ENCODE assay signal across 26 cellular contexts in the genomic region with DNA sequence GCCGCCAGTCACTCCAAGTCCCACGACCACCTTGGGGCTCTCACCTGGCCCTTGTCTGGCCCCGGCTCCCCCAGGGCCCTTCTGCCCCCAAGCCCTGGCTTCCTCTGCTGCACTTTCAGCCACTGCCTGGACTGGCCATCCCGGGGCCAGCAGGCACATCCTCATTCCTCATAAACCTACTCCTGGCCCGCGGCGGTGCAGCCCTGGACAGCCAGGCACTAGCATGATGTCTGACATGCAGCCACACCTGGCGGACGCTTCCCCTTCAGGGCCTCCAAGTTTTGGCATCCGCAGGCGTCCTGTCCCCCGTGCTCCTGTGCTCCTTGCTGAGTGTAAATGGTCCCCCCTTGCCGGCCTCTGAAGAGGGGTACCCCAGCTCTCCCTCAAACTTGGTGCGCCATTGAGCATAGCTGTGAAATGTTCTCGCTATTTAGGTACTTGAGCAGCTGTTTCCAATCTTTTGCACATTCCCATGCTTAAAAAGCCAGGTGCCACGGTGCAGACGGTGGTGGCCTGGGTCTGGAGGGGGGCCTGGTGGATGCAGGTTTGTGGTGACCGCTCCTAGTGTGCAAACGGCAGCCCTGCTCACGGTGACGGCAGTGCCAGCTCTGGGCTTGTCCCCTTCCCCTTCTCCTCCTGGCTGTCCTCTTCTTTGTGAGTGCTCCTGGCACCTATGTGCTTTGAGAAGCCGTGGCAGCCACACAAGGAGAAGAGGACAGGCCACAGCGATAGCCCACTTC.
A peak's percentile ranks its signal among the peaks of the same experiment; 100 is the strongest.
DNase-seq lines count a peak whose midpoint lies in the region; ATAC-seq and TF ChIP-seq lines count a peak whose summit lies in the region.
"Had no signal": no experiment of that assay in that cellular context is flagged by ENCODE, and none has a peak within 500 bp of the region (broad histone marks: within the 10 kb centered on the region; RNA-seq: fewer than 3 reads in every experiment).

No MANE protein-coding gene starts in this region.

- POLR2A ChIA-PET in SK-N-SH (lab: Yijun Ruan, JAX): no interaction called here

- H3K4me2 ChIP-seq in SK-N-SH: no peak overlapping the region
- H3K4me2 ChIP-seq: KMS-11 had no signal

- ATAC-seq in left ventricle myocardium superior: peak; percentile 14
- ATAC-seq in left cardiac atrium: no peak
- ATAC-seq in natural killer cell treated with Interleukin-12 subunit alpha and Interleukin-12 subunit beta and Interleukin-15 and Interleukin-18, amount 100 ng/mL, for 72 hours: no peak
- ATAC-seq in stimulated activated naive CD8-positive, alpha-beta T cell treated with anti-CD3 and anti-CD28 coated beads, Interleukin-15, amount 100 ng/mL, for 72 hours: no peak
- ATAC-seq: activated CD8-positive, alpha-beta T cell treated with anti-CD3 and anti-CD28 coated beads, Interleukin-2, amount 10 ng/mL, durations not matched to agents 7 days and 5 days; naive thymus-derived CD4-positive, alpha-beta T cell; Panc1 had no signal

- TF ChIP-seq RAD21 in SK-N-SH (IDR thresholded peaks at IDR 0.05; ENCODE audit: low read length): no peak

- no peaks in the 10 kb centered on the region for H3K36me3 ChIP-seq in SK-N-SH (replicated peaks in 1 of 2; ENCODE audit: control insufficient read depth in 1 of 2, insufficient read depth in 2 of 2, low read length in 1 of 2)
- H3K36me3 ChIP-seq: breast epithelium had no signal

- no peak for TF ChIP-seq EP300 in SK-N-SH (IDR thresholded peaks at IDR 0.05; ENCODE audit: borderline replicate concordance in 1 of 2, low read depth in 1 of 2, low read length in 1 of 2)

- H2AFZ ChIP-seq in SK-N-SH (ENCODE audit: low read depth): no peak overlapping the region

- H3K9me2 ChIP-seq in SK-N-SH: no peaks in the 10 kb centered on the region

- no peaks in the 10 kb centered on the region for H3F3A ChIP-seq in SK-N-SH (replicated peaks; ENCODE audit: insufficient read depth)

- no peaks in the 10 kb centered on the region for H3K9me3 Mint-ChIP-seq in natural killer cell treated with Interleukin-12 subunit alpha and Interleukin-12 subunit beta and Interleukin-15 and Interleukin-18, amount 100 ng/mL, for 72 hours
- no peaks in the 10 kb centered on the region for H3K9me3 Mint-ChIP-seq in stimulated activated naive CD8-positive, alpha-beta T cell treated with anti-CD3 and anti-CD28 coated beads, Interleukin-15, amount 100 ng/mL, for 72 hours
- H3K9me3 Mint-ChIP-seq: naive thymus-derived CD4-positive, alpha-beta T cell; type B pancreatic cell had no signal

- no peaks in the 10 kb centered on the region for H3K36me3 Mint-ChIP-seq in natural killer cell treated with Interleukin-12 subunit alpha and Interleukin-12 subunit beta and Interleukin-15 and Interleukin-18, amount 100 ng/mL, for 72 hours

- no peaks in the 10 kb centered on the region for H3K4me1 ChIP-seq in SK-N-SH (ENCODE audit: control insufficient read depth in 1 of 2, insufficient read depth in 2 of 2, low read depth in 1 of 2, low read length in 1 of 2)
- H3K4me1 ChIP-seq: breast epithelium had no signal

- DNase-seq in left ventricle myocardium superior: no peak
- no peak for DNase-seq in left cardiac atrium
- DNase-seq in coronary artery (ENCODE audit: low spot score): peak; percentile 69
- no peak for DNase-seq in natural killer cell treated with Interleukin-12 subunit alpha and Interleukin-12 subunit beta and Interleukin-15 and Interleukin-18, amount 100 ng/mL, for 72 hours (ENCODE audit: low spot score)
- no peak for DNase-seq in stimulated activated naive CD8-positive, alpha-beta T cell treated with anti-CD3 and anti-CD28 coated beads, Interleukin-15, amount 100 ng/mL, for 72 hours
- DNase-seq in kidney glomerular epithelial cell (lab: John Stamatoyannopoulos, UW): no peak
- no peak for DNase-seq in SK-N-SH
- DNase-seq: activated CD4-positive, CD25-positive, alpha-beta regulatory T cell treated with anti-CD3 and anti-CD28 coated beads, Interleukin-2, amount 50 U/mL, for 72 hours; activated CD8-positive, alpha-beta T cell treated with anti-CD3 and anti-CD28 coated beads, Interleukin-2, amount 10 ng/mL, durations not matched to agents 7 days and 5 days; activated gamma-delta T cell treated with Interleukin-2 at 50 U/mL for 16 hours; amniotic stem cell; C1 segment of cervical spinal cord; DND-41; esophagus squamous epithelium; hypothalamus; naive thymus-derived CD4-positive, alpha-beta T cell; NCI-H1436; NCI-H2081 treated with DMSO at 0.1 percent for 48 hours; NCI-H226; NCI-H69; SIG-M5; small intestine had no signal

- H3K9ac ChIP-seq in SK-N-SH: no peak overlapping the region
- H3K9ac ChIP-seq: KMS-11 had no signal

- no peaks in the 10 kb centered on the region for H4K20me1 ChIP-seq in SK-N-SH (ENCODE audit: insufficient read depth)

- no peaks in the 10 kb centered on the region for H3K79me2 ChIP-seq in SK-N-SH (ENCODE audit: insufficient read depth)

- intact Hi-C loops in left ventricle myocardium superior (cut with micrococcal nuclease): no loop called here
- intact Hi-C loops in left cardiac atrium (cut with DNase I): loop anchor here in 1 of 2 donors (5.0 to 10.0 kb wide), 2 partner anchors 39 to 466 kb away; no protein-coding TSS in a partner anchor

- H3K27ac ChIP-seq in coronary artery (no peak overlapping the region), SK-N-SH (ENCODE audit: low read depth in 2 of 2, low read length in 1 of 2) (no peak overlapping the region)
- H3K27ac ChIP-seq: breast epithelium, esophagus squamous epithelium, KMS-11 had no signal

- CTCF ChIA-PET in SK-N-SH (lab: Yijun Ruan, JAX): interaction anchor here (0.5 to 5.9 kb wide), 5 partner anchors 9 to 203 kb away, joined by 3 to 41 read pairs (median 3); no protein-coding TSS in a partner anchor

- H3K27ac Mint-ChIP-seq in natural killer cell treated with Interleukin-12 subunit alpha and Interleukin-12 subunit beta and Interleukin-15 and Interleukin-18, amount 100 ng/mL, for 72 hours: peak overlapping the region; percentile 37 to 70
- no peak overlapping the region for H3K27ac Mint-ChIP-seq in stimulated activated naive CD8-positive, alpha-beta T cell treated with anti-CD3 and anti-CD28 coated beads, Interleukin-15, amount 100 ng/mL, for 72 hours
- H3K27ac Mint-ChIP-seq: activated CD8-positive, alpha-beta T cell treated with anti-CD3 and anti-CD28 coated beads, Interleukin-2, amount 10 ng/mL, durations not matched to agents 7 days and 5 days; type B pancreatic cell had no signal

- no peaks in the 10 kb centered on the region for H3K9me3 ChIP-seq in SK-N-SH
- H3K9me3 ChIP-seq: breast epithelium, esophagus squamous epithelium had no signal

- no peak overlapping the region for H3K4me3 ChIP-seq in coronary artery
- no peak overlapping the region for H3K4me3 ChIP-seq in SK-N-SH (ENCODE audit: low read depth in 2 of 2, low read length in 1 of 2)
- H3K4me3 ChIP-seq: breast epithelium, esophagus squamous epithelium had no signal

- no peaks in the 10 kb centered on the region for H3K27me3 Mint-ChIP-seq in natural killer cell treated with Interleukin-12 subunit alpha and Interleukin-12 subunit beta and Interleukin-15 and Interleukin-18, amount 100 ng/mL, for 72 hours
- no peaks in the 10 kb centered on the region for H3K27me3 Mint-ChIP-seq in stimulated activated naive CD8-positive, alpha-beta T cell treated with anti-CD3 and anti-CD28 coated beads, Interleukin-15, amount 100 ng/mL, for 72 hours
- H3K27me3 Mint-ChIP-seq: naive thymus-derived CD4-positive, alpha-beta T cell; type B pancreatic cell had no signal

- no peak overlapping the region for H3K4me3 Mint-ChIP-seq in natural killer cell treated with Interleukin-12 subunit alpha and Interleukin-12 subunit beta and Interleukin-15 and Interleukin-18, amount 100 ng/mL, for 72 hours
- no peak overlapping the region for H3K4me3 Mint-ChIP-seq in stimulated activated naive CD8-positive, alpha-beta T cell treated with anti-CD3 and anti-CD28 coated beads, Interleukin-15, amount 100 ng/mL, for 72 hours
- H3K4me3 Mint-ChIP-seq: activated CD8-positive, alpha-beta T cell treated with anti-CD3 and anti-CD28 coated beads, Interleukin-2, amount 10 ng/mL, durations not matched to agents 7 days and 5 days; type B pancreatic cell had no signal

- H3K27me3 ChIP-seq in SK-N-SH (ENCODE audit: insufficient read depth): peaks cover 4% of the 10 kb centered on the region; the same call in 1 of the 2 replicates
- H3K27me3 ChIP-seq: breast epithelium, esophagus squamous epithelium had no signal

- no peak for TF ChIP-seq CTCF in coronary artery (IDR thresholded peaks at IDR 0.05)
- TF ChIP-seq CTCF in SK-N-SH (IDR thresholded peaks at IDR 0.05): no peak

- WGBS in SK-N-SH (ENCODE audit: low lambda C conversion rate): 73% methylated on average over 21 of the region's 23 CpGs

- peaks cover 49 to 64% of the 10 kb centered on the region in 2 donors for H3K4me1 Mint-ChIP-seq in natural killer cell treated with Interleukin-12 subunit alpha and Interleukin-12 subunit beta and Interleukin-15 and Interleukin-18, amount 100 ng/mL, for 72 hours (ENCODE audit: low read depth in 2 of 2)
- peaks cover 33% of the 10 kb centered on the region for H3K4me1 Mint-ChIP-seq in stimulated activated naive CD8-positive, alpha-beta T cell treated with anti-CD3 and anti-CD28 coated beads, Interleukin-15, amount 100 ng/mL, for 72 hours

TF ChIP-seq in SK-N-SH, 30 proteins besides CTCF, POLR2A, EP300 and RAD21 (continues in another document):
- TF ChIP-seq RFX5 (IDR thresholded peaks at IDR 0.05; ENCODE audit: low read length) (no peak), SMC3 (IDR thresholded peaks at IDR 0.05; ENCODE audit: low read depth, low read length) (no peak), TCF12 (IDR thresholded peaks at IDR 0.05) (no peak), NRF1 (IDR thresholded peaks at IDR 0.05; ENCODE audit: low read depth, low read length) (no peak), SIN3A (IDR thresholded peaks at IDR 0.05; ENCODE audit: borderline replicate concordance, low read depth, low read length) (no peak), MEF2A (IDR thresholded peaks at IDR 0.05; ENCODE audit: borderline replicate concordance, low read depth) (no peak), NFIC (IDR thresholded peaks at IDR 0.05; ENCODE audit: borderline replicate concordance) (no peak), EZH2phosphoT487 (IDR thresholded peaks at IDR 0.05; ENCODE audit: borderline replicate concordance, low read depth) (no peak), FOXM1 (IDR thresholded peaks at IDR 0.05; ENCODE audit: low read depth) (no peak)
- TF ChIP-seq, protein P1, sequence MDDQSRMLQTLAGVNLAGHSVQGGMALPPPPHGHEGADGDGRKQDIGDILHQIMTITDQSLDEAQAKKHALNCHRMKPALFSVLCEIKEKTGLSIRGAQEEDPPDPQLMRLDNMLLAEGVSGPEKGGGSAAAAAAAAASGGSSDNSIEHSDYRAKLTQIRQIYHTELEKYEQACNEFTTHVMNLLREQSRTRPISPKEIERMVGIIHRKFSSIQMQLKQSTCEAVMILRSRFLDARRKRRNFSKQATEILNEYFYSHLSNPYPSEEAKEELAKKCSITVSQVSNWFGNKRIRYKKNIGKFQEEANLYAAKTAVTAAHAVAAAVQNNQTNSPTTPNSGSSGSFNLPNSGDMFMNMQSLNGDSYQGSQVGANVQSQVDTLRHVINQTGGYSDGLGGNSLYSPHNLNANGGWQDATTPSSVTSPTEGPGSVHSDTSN (IDR thresholded peaks at IDR 0.05): no peak

Comparison
In these comparisons a context has a peak if more than half of its experiments do, and no peak if none do; other contexts are left out.
1. H3K27ac Mint-ChIP-seq: peak in natural killer cell treated with Interleukin-12 subunit alpha and Interleukin-12 subunit beta and Interleukin-15 and Interleukin-18, amount 100 ng/mL, for 72 hours (2 of 2); none in stimulated activated naive CD8-positive, alpha-beta T cell treated with anti-CD3 and anti-CD28 coated beads, Interleukin-15, amount 100 ng/mL, for 72 hours (0 of 2).